21 cellular contexts compared by ENCODE assay signal in the genomic region with DNA sequence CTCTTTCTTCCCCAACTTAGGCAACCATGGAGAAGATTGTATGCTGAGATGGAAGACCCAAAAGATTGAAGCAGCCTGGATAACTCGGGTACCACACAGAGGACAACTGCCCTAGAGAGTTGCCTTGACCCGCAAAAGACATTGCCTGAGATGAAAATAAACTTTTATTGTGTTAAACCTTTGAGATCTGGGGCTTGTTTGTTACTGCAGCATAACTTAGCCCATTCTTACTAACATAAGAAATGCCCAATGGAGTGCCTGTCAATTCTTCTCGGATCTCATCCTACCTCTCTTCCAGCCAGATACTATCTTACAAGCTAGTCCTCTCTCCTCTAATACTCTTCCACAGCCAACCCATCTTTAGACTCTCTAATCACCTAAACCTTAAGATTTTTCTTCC.
DNase-seq lines count a peak whose midpoint lies in the region; ATAC-seq, FAIRE-seq and TF ChIP-seq lines count a peak whose summit lies in the region.
"Had no signal": no experiment of that assay in that cellular context is flagged by ENCODE, and none has a peak within 500 bp of the region (broad histone marks: within the 10 kb centered on the region; RNA-seq: fewer than 3 reads in every experiment).

No MANE protein-coding gene starts in this region.

- FAIRE-seq in GM12892 (lab: Jason Lieb, UNC): no peak
- FAIRE-seq: GM19239 had no signal

- CTCF ChIA-PET in CD8-positive, alpha-beta T cell (lab: Charles Lee): interaction anchor here (1.3 kb wide), 1 partner anchor 40 kb away, joined by 3 read pairs; no protein-coding TSS in a partner anchor

- H3K36me3 ChIP-seq in CD8-positive, alpha-beta T cell (ENCODE audit: insufficient read depth, low read length): no peaks in the 10 kb centered on the region
- no peaks in the 10 kb centered on the region for H3K36me3 ChIP-seq in spleen
- H3K36me3 ChIP-seq: BLaER1, MG63 had no signal

- no peak for TF ChIP-seq POLR2A in spleen (IDR thresholded peaks at IDR 0.05)
- TF ChIP-seq POLR2A in GM12892 (IDR thresholded peaks at IDR 0.05; ENCODE audit: low read depth, low read length): no peak

- ATAC-seq in activated T-cell treated with anti-CD3 and anti-CD28 coated beads, Interleukin-2, amount 50 U/mL, for 72 hours (replicated peaks in 1 of 2): no peak
- ATAC-seq in CD8-positive, alpha-beta T cell: no peak
- ATAC-seq in central memory CD8-positive, alpha-beta T cell (replicated peaks; ENCODE audit: extremely low read depth, poor library complexity, severe bottlenecking): no peak
- no peak for ATAC-seq in activated CD4-positive, CD25-positive, alpha-beta regulatory T cell treated with anti-CD3 and anti-CD28 coated beads, Interleukin-2, amount 50 U/mL, for 24 hours

- H3K27ac Mint-ChIP-seq in activated T-cell treated with anti-CD3 and anti-CD28 coated beads, Interleukin-2, amount 50 U/mL, for 72 hours: peak overlapping the region; percentile 63
- peak overlapping the region; percentile 89 for H3K27ac Mint-ChIP-seq in CD8-positive, alpha-beta T cell
- peak overlapping the region; percentile 93 for H3K27ac Mint-ChIP-seq in central memory CD8-positive, alpha-beta T cell (ENCODE audit: low read depth)
- H3K27ac Mint-ChIP-seq: H9 had no signal

- no peaks in the 10 kb centered on the region for H3K9me3 ChIP-seq in CD8-positive, alpha-beta T cell (ENCODE audit: low read length)
- H3K9me3 ChIP-seq in spleen: peaks cover 0 to 18% (median 5%) of the 10 kb centered on the region in 8 donors
- H3K9me3 ChIP-seq: BLaER1, MG63 had no signal

- H3K9me3 Mint-ChIP-seq in activated T-cell treated with anti-CD3 and anti-CD28 coated beads, Interleukin-2, amount 50 U/mL, for 72 hours: peaks cover 5 to 7% of the 10 kb centered on the region in 2 donors
- peaks cover 6% of the 10 kb centered on the region for H3K9me3 Mint-ChIP-seq in CD8-positive, alpha-beta T cell
- peaks cover 9% of the 10 kb centered on the region for H3K9me3 Mint-ChIP-seq in central memory CD8-positive, alpha-beta T cell

- no peak for TF ChIP-seq CTCF in CD8-positive, alpha-beta T cell (IDR thresholded peaks at IDR 0.05)
- no peak for TF ChIP-seq CTCF in spleen (IDR thresholded peaks at IDR 0.05 in 8 of 11, conservative IDR thresholded peaks at IDR 0.05 in 3 of 11)

- H3K4me1 ChIP-seq in CD8-positive, alpha-beta T cell (ENCODE audit: insufficient read depth, low read length): peaks cover 24% of the 10 kb centered on the region
- peaks cover 0 to 13% (median 4%) of the 10 kb centered on the region in 6 donors for H3K4me1 ChIP-seq in spleen

- H3K4me3 ChIP-seq in CD8-positive, alpha-beta T cell (ENCODE audit: low read depth, low read length): no peak overlapping the region
- H3K4me3 ChIP-seq in spleen: no peak overlapping the region
- H3K4me3 ChIP-seq: BLaER1, MG63 had no signal

- DNase-seq in activated T-cell treated with anti-CD3 and anti-CD28 coated beads, Interleukin-2, amount 50 U/mL, for 72 hours: no peak
- DNase-seq in activated T-cell treated with anti-CD3 and anti-CD28 coated beads, Interleukin-2, amount 50 U/mL, for 48 hours: no peak
- no peak for DNase-seq in CD8-positive, alpha-beta T cell
- no peak for DNase-seq in central memory CD8-positive, alpha-beta T cell (ENCODE audit: low spot score in 2 of 2)
- no peak for DNase-seq in spleen
- no peak for DNase-seq in GM12892 (ENCODE audit: insufficient read length)
- DNase-seq: GDM1, H9, IMR-90, Karpas-422, MG63, NCI-H1048, NCI-H1436, NCI-H1930, NCI-H226, NCI-H524, SIG-M5 had no signal

- peak overlapping the region; percentile 29 to 41 for H3K4me3 Mint-ChIP-seq in activated T-cell treated with anti-CD3 and anti-CD28 coated beads, Interleukin-2, amount 50 U/mL, for 72 hours
- no peak overlapping the region for H3K4me3 Mint-ChIP-seq in CD8-positive, alpha-beta T cell
- H3K4me3 Mint-ChIP-seq in central memory CD8-positive, alpha-beta T cell: peak overlapping the region; percentile 29
- H3K4me3 Mint-ChIP-seq: H9 had no signal

- WGBS in spleen, 5 donors: 76 to 93% (median 92%) methylated on average over 3 of the region's 3 CpGs

- intact Hi-C loops in CD8-positive, alpha-beta T cell (cut with DNase I, micrococcal nuclease): no loop called here
- intact Hi-C loops in spleen (cut with DNase I; ENCODE audit: low total_unique reads): no loop called here

- POLR2A ChIA-PET in CD8-positive, alpha-beta T cell (lab: Charles Lee): interaction anchor here (1.2 kb wide), 1 partner anchor 41 kb away, joined by 3 read pairs; no protein-coding TSS in a partner anchor

- H3K36me3 Mint-ChIP-seq in activated T-cell treated with anti-CD3 and anti-CD28 coated beads, Interleukin-2, amount 50 U/mL, for 72 hours (ENCODE audit: insufficient read depth in 2 of 2): peaks cover 8 to 15% of the 10 kb centered on the region in 2 donors
- peaks cover 2% of the 10 kb centered on the region for H3K36me3 Mint-ChIP-seq in CD8-positive, alpha-beta T cell
- H3K36me3 Mint-ChIP-seq in central memory CD8-positive, alpha-beta T cell (ENCODE audit: insufficient read depth): no peaks in the 10 kb centered on the region

- no peaks in the 10 kb centered on the region for H3K27me3 Mint-ChIP-seq in activated T-cell treated with anti-CD3 and anti-CD28 coated beads, Interleukin-2, amount 50 U/mL, for 72 hours (ENCODE audit: low read depth)
- no peaks in the 10 kb centered on the region for H3K27me3 Mint-ChIP-seq in CD8-positive, alpha-beta T cell (ENCODE audit: low read depth)
- H3K27me3 Mint-ChIP-seq in central memory CD8-positive, alpha-beta T cell: no peaks in the 10 kb centered on the region

- no peaks in the 10 kb centered on the region for H3K27me3 ChIP-seq in CD8-positive, alpha-beta T cell (ENCODE audit: insufficient read depth, low read length)
- no peaks in the 10 kb centered on the region for H3K27me3 ChIP-seq in spleen (replicated peaks in 1 of 7)
- H3K27me3 ChIP-seq: BLaER1, MG63 had no signal

- peaks cover 24% of the 10 kb centered on the region for H3K4me1 Mint-ChIP-seq in activated T-cell treated with anti-CD3 and anti-CD28 coated beads, Interleukin-2, amount 50 U/mL, for 72 hours (ENCODE audit: low read depth)
- peaks cover 45% of the 10 kb centered on the region for H3K4me1 Mint-ChIP-seq in CD8-positive, alpha-beta T cell (ENCODE audit: low read depth)
- H3K4me1 Mint-ChIP-seq in central memory CD8-positive, alpha-beta T cell: peaks cover 50% of the 10 kb centered on the region

- no peak overlapping the region for H3K27ac ChIP-seq in CD8-positive, alpha-beta T cell (ENCODE audit: low read depth, low read length)
- peak overlapping the region in 5 of 8 donors; percentile 48 to 85 (median 57) for H3K27ac ChIP-seq in spleen
- H3K27ac ChIP-seq: BLaER1, HL-60 had no signal
